ENCODE assay signal across 14 cellular contexts in the genomic region with DNA sequence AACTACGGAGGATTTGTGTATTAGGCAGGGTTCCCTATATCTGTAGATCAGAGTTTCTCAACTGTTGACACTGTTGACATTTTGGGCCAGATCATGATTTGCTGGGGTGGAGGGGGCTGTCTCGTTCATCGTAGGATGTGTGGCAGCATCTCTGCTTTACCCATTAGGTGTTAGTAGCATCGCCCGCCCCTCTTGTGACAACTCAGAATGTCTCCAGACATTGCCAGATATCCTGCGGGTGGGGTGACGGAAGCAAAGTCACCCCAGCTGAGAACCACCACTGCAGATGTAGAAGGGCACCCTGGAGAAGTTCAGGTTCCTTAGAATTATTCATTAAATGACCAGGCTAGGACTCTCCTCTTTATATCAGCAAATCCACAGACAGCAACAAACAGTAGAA.
DNase-seq lines count a peak whose midpoint lies in the region; ATAC-seq and TF ChIP-seq lines count a peak whose summit lies in the region.
"Had no signal": no experiment of that assay in that cellular context is flagged by ENCODE, and none has a peak within 500 bp of the region (broad histone marks: within the 10 kb centered on the region; RNA-seq: fewer than 3 reads in every experiment).

No MANE protein-coding gene starts in this region.

- no peaks in the 10 kb centered on the region for H3K27me3 ChIP-seq in ACC112 (ENCODE audit: insufficient read depth, low read length)
- no peaks in the 10 kb centered on the region for H3K27me3 ChIP-seq in Peyer's patch

- H3K36me3 ChIP-seq in ACC112 (ENCODE audit: insufficient read depth, low read length) = peaks cover 32% of the 10 kb centered on the region
- peaks cover 0 to 14% (median 0%) of the 10 kb centered on the region in 3 donors for H3K36me3 ChIP-seq in Peyer's patch

- H3K4me3 ChIP-seq in ACC112 (ENCODE audit: low read depth, low read length) (no peak overlapping the region), Peyer's patch (peak overlapping the region in 1 of 4 donors; percentile 12)
- H3K4me3 ChIP-seq: HAP-1 had no signal

- H3K36me3 Mint-ChIP-seq in progenitor cell of endocrine pancreas (ENCODE audit: insufficient read depth) = peaks cover 2% of the 10 kb centered on the region

- TF ChIP-seq POLR2A in Peyer's patch (IDR thresholded peaks at IDR 0.05) = no peak

- no peaks in the 10 kb centered on the region for H3K9me3 Mint-ChIP-seq in progenitor cell of endocrine pancreas (ENCODE audit: low read depth)

- H3K27ac ChIP-seq in ACC112 (ENCODE audit: low read depth, low read length) (peak overlapping the region; percentile 92), Peyer's patch (peak overlapping the region in 3 of 4 donors; percentile 69 to 84 (median 83))

- no peak for TF ChIP-seq CTCF in Peyer's patch (IDR thresholded peaks at IDR 0.05)
- TF ChIP-seq CTCF in progenitor cell of endocrine pancreas (IDR thresholded peaks at IDR 0.05; ENCODE audit: unreplicated experiment) = no peak

- no peak overlapping the region for H3K4me3 Mint-ChIP-seq in progenitor cell of endocrine pancreas (ENCODE audit: low read depth)

- peak overlapping the region; percentile 84 for H3K27ac Mint-ChIP-seq in progenitor cell of endocrine pancreas

- DNase-seq in Peyer's patch (no peak), left lobe of liver (ENCODE audit: low spot score) (no peak), progenitor cell of endocrine pancreas (ENCODE audit: low spot score, unreplicated experiment) (no peak), nucleus accumbens (lab: John Stamatoyannopoulos, UW) (no peak), LoVo (ENCODE audit: low spot score) (no peak), KG1 (lab: John Stamatoyannopoulos, UW) (no peak), activated gamma-delta T cell (lab: John Stamatoyannopoulos, UW) (no peak)
- DNase-seq: activated CD4-positive, alpha-beta T cell treated with anti-CD3 and anti-CD28 coated beads, Interleukin-2, amount 50 U/mL, for 48 hours; activated naive CD4-positive, alpha-beta T cell; cerebellar nuclear complex; midbrain; NCI-H446 had no signal

- H3K4me1 ChIP-seq in ACC112 (ENCODE audit: control insufficient read depth, insufficient read depth, low read length, unreplicated experiment) (peaks cover 35% of the 10 kb centered on the region), Peyer's patch (peaks cover 0 to 32% (median 9%) of the 10 kb centered on the region in 4 donors)
- H3K4me1 ChIP-seq: HAP-1 had no signal

- peaks cover 3% of the 10 kb centered on the region for H3K27me3 Mint-ChIP-seq in progenitor cell of endocrine pancreas

- peak overlapping the region; percentile 44 for H2AFZ ChIP-seq in ACC112 (ENCODE audit: low read length, unreplicated experiment)

- no peaks in the 10 kb centered on the region for H3K79me2 ChIP-seq in ACC112 (ENCODE audit: control insufficient read depth, insufficient read depth, low read length, unreplicated experiment)

- H3K4me1 Mint-ChIP-seq in progenitor cell of endocrine pancreas (ENCODE audit: low read depth) = peaks cover 48% of the 10 kb centered on the region

- H3K9me3 ChIP-seq in Peyer's patch = no peaks in the 10 kb centered on the region
- H3K9me3 ChIP-seq: HAP-1 had no signal

- ATAC-seq in left lobe of liver = peak; percentile 3
